ENCODE assay signal across 1 cellular context in genomic region chr2:48109491-48110204, GRCh38.
TF ChIP-seq lines count a peak whose summit lies in the region.

No MANE protein-coding gene starts in this region.

TF ChIP-seq in HepG2, 621 proteins besides CTCF, POLR2A, EP300 and RAD21 (continued from another document):
- TF ChIP-seq ARID5B (CRISPR knock-in tag; IDR thresholded peaks at IDR 0.05) (peak; percentile 24; the same call in 1 of the 2 replicates), FOSL2 (CRISPR knock-in tag; IDR thresholded peaks at IDR 0.05) (no peak), ZNF816 (CRISPR knock-in tag; IDR thresholded peaks at IDR 0.05; ENCODE audit: borderline replicate concordance) (no peak), SIX4 (CRISPR knock-in tag; IDR thresholded peaks at IDR 0.05) (0 out of 2 replicates have a peak, but pooled peaks have one; percentile 55)
